ENCODE assay signal across 1 cellular context in genomic region chr17:41800601-41801373, GRCh38.
TF ChIP-seq lines count a peak whose summit lies in the region.

No MANE protein-coding gene starts in this region.

TF ChIP-seq in HepG2, 621 proteins besides CTCF, POLR2A, EP300 and RAD21 (continued from another document and continues in another):
- TF ChIP-seq ZBTB40 (IDR thresholded peaks at IDR 0.05) = no peak
- TF ChIP-seq ZBTB40 (CRISPR knock-in tag; IDR thresholded peaks at IDR 0.05) = no peak
- 0 out of 2 replicates have a peak, but pooled peaks have one; percentile 30 for TF ChIP-seq IKZF5 (CRISPR knock-in tag; IDR thresholded peaks at IDR 0.05)
- no peak for TF ChIP-seq AKAP8 (CRISPR knock-in tag; IDR thresholded peaks at IDR 0.05)
- TF ChIP-seq GATAD2A (CRISPR knock-in tag; IDR thresholded peaks at IDR 0.05) = no peak; the same call in 1 of the 2 replicates
- no peak for TF ChIP-seq ZNF816 (CRISPR knock-in tag; IDR thresholded peaks at IDR 0.05; ENCODE audit: borderline replicate concordance)
- 0 out of 2 replicates have a peak, but pooled peaks have one; percentile 9 for TF ChIP-seq KAT7 (CRISPR knock-in tag; IDR thresholded peaks at IDR 0.05; ENCODE audit: borderline replicate concordance)
- TF ChIP-seq ZNF329 (CRISPR knock-in tag; IDR thresholded peaks at IDR 0.05; ENCODE audit: low read depth) = peak; percentile 10; the same call in 1 of the 2 replicates
- TF ChIP-seq ZSCAN31 (CRISPR knock-in tag; IDR thresholded peaks at IDR 0.05; ENCODE audit: low read depth) = peak; percentile 64; the same call in 1 of the 2 replicates
- TF ChIP-seq ZNF572 (CRISPR knock-in tag; IDR thresholded peaks at IDR 0.05) = peak; percentile 75; the same call in 1 of the 2 replicates
- TF ChIP-seq ZNF713 (CRISPR knock-in tag; IDR thresholded peaks at IDR 0.05) = no peak
- peak; percentile 56; the same call in 1 of the 2 replicates for TF ChIP-seq MIER3 (CRISPR knock-in tag; IDR thresholded peaks at IDR 0.05; ENCODE audit: borderline replicate concordance)
- no peak for TF ChIP-seq ZNF383 (CRISPR knock-in tag; IDR thresholded peaks at IDR 0.05; ENCODE audit: borderline replicate concordance)
- TF ChIP-seq REPIN1 (CRISPR knock-in tag; IDR thresholded peaks at IDR 0.05; ENCODE audit: borderline replicate concordance, low read depth) = peak; percentile 69; the same call in 1 of the 2 replicates
- TF ChIP-seq SP4 (CRISPR knock-in tag; IDR thresholded peaks at IDR 0.05) = peak; percentile 67; the same call in 1 of the 2 replicates
- TF ChIP-seq FOXM1 (CRISPR knock-in tag; IDR thresholded peaks at IDR 0.05) = no peak
- no peak for TF ChIP-seq ZFP41 (CRISPR knock-in tag; IDR thresholded peaks at IDR 0.05; ENCODE audit: borderline replicate concordance)
- TF ChIP-seq ZZZ3 (CRISPR knock-in tag; IDR thresholded peaks at IDR 0.05; ENCODE audit: borderline replicate concordance) = no peak
- no peak for TF ChIP-seq ZFP36L1 (CRISPR knock-in tag; IDR thresholded peaks at IDR 0.05)
- TF ChIP-seq ZNF230 (CRISPR knock-in tag; IDR thresholded peaks at IDR 0.05) = 0 out of 2 replicates have a peak, but pooled peaks have one; percentile 33
- TF ChIP-seq CHD2 (IDR thresholded peaks at IDR 0.05; ENCODE audit: low read depth, low read length) = no peak
- no peak for TF ChIP-seq NFIC (IDR thresholded peaks at IDR 0.05; ENCODE audit: low read length)
- TF ChIP-seq GABPA (IDR thresholded peaks at IDR 0.05; ENCODE audit: low read depth, low read length) = peak; percentile 19
- TF ChIP-seq GABPA (CRISPR knock-in tag; IDR thresholded peaks at IDR 0.05; ENCODE audit: low read depth) = peak; percentile 72
- TF ChIP-seq ZBTB49 (CRISPR knock-in tag; IDR thresholded peaks at IDR 0.05; ENCODE audit: borderline replicate concordance) = no peak
- TF ChIP-seq SAFB2 (CRISPR knock-in tag; IDR thresholded peaks at IDR 0.05; ENCODE audit: borderline replicate concordance, low read depth) = peak; percentile 43; the same call in 1 of the 2 replicates
- TF ChIP-seq ZNF430 (CRISPR knock-in tag; IDR thresholded peaks at IDR 0.05) = no peak
- TF ChIP-seq NCOR1 (IDR thresholded peaks at IDR 0.05; ENCODE audit: borderline replicate concordance, low read length) = peak; percentile 63; the same call in 1 of the 2 replicates
- TF ChIP-seq ZBTB25 (CRISPR knock-in tag; IDR thresholded peaks at IDR 0.05) = no peak
- peak; percentile 28; the same call in 1 of the 2 replicates for TF ChIP-seq GABPB1 (CRISPR knock-in tag; IDR thresholded peaks at IDR 0.05)
- peak; percentile 46 for TF ChIP-seq TEAD3 (CRISPR knock-in tag; optimal IDR thresholded peaks at IDR 0.05; ENCODE audit: borderline replicate concordance)
- 0 out of 2 replicates have a peak, but pooled peaks have one; percentile 36 for TF ChIP-seq E2F5 (CRISPR knock-in tag; conservative IDR thresholded peaks at IDR 0.05)
- TF ChIP-seq ESRRA (CRISPR knock-in tag; IDR thresholded peaks at IDR 0.05; ENCODE audit: low read depth) = no peak
- no peak for TF ChIP-seq CREB1 (IDR thresholded peaks at IDR 0.05)
- 0 out of 2 replicates have a peak, but pooled peaks have one; percentile 40 for TF ChIP-seq CREB1 (CRISPR knock-in tag; IDR thresholded peaks at IDR 0.05)
- TF ChIP-seq ZNF101 (CRISPR knock-in tag; IDR thresholded peaks at IDR 0.05; ENCODE audit: borderline replicate concordance, low read depth) = no peak
- no peak for TF ChIP-seq ZNF766 (CRISPR knock-in tag; IDR thresholded peaks at IDR 0.05; ENCODE audit: borderline replicate concordance)
- peak; percentile 99 for TF ChIP-seq ZBTB42 (CRISPR knock-in tag; IDR thresholded peaks at IDR 0.05)
- TF ChIP-seq ZNF782 (CRISPR knock-in tag; IDR thresholded peaks at IDR 0.05; ENCODE audit: borderline replicate concordance) = no peak
- no peak for TF ChIP-seq THAP11 (CRISPR knock-in tag; IDR thresholded peaks at IDR 0.05)
- TF ChIP-seq ZNF501 (CRISPR knock-in tag; IDR thresholded peaks at IDR 0.05) = peak; percentile 78
- TF ChIP-seq ZNF205 (CRISPR knock-in tag; IDR thresholded peaks at IDR 0.05) = no peak
- no peak for TF ChIP-seq ZC3H4 (CRISPR knock-in tag; IDR thresholded peaks at IDR 0.05; ENCODE audit: borderline replicate concordance)
- TF ChIP-seq PAF1 (CRISPR knock-in tag; IDR thresholded peaks at IDR 0.05) = no peak
- no peak for TF ChIP-seq ZNF143 (CRISPR knock-in tag; IDR thresholded peaks at IDR 0.05)
- TF ChIP-seq ZNF644 (CRISPR knock-in tag; IDR thresholded peaks at IDR 0.05; ENCODE audit: low read depth) = no peak
- peak; percentile 47; the same call in 1 of the 3 replicates for TF ChIP-seq MXI1 (IDR thresholded peaks at IDR 0.05; ENCODE audit: borderline replicate concordance, low read depth, low read length)
- TF ChIP-seq ZNF496 (CRISPR knock-in tag; IDR thresholded peaks at IDR 0.05; ENCODE audit: insufficient replicate concordance) = no peak
- 0 out of 2 replicates have a peak, but pooled peaks have one; percentile 33 for TF ChIP-seq ZNF124 (CRISPR knock-in tag; IDR thresholded peaks at IDR 0.05)
- TF ChIP-seq PHB2 (IDR thresholded peaks at IDR 0.05; ENCODE audit: partially characterized antibody) = no peak
- TF ChIP-seq MAFK (conservative IDR thresholded peaks at IDR 0.05 in 1 of 2, IDR thresholded peaks at IDR 0.05 in 1 of 2; ENCODE audit: low read length in 2 of 2) = no peak
- TF ChIP-seq LRRFIP1 (CRISPR knock-in tag; conservative IDR thresholded peaks at IDR 0.05) = no peak
- no peak for TF ChIP-seq CENPT (CRISPR knock-in tag; IDR thresholded peaks at IDR 0.05; ENCODE audit: low read depth)
- peak; percentile 59; the same call in 1 of the 2 replicates for TF ChIP-seq TBX2 (CRISPR knock-in tag; IDR thresholded peaks at IDR 0.05; ENCODE audit: borderline replicate concordance)
- TF ChIP-seq ZBTB7B (CRISPR knock-in tag; IDR thresholded peaks at IDR 0.05) = peak; percentile 16; the same call in 1 of the 2 replicates
